Comparison of ENCODE assay signal across 11 cellular contexts in genomic region chr1:27627051-27627450, GRCh38.
"Had no signal": no experiment of that assay in that cellular context is flagged by ENCODE, and none has a peak within 500 bp of the region (broad histone marks: within the 10 kb centered on the region; RNA-seq: fewer than 3 reads in every experiment).

No MANE protein-coding gene starts in this region.

- H3K27ac Mint-ChIP-seq: activated naive CD4-positive, alpha-beta T cell treated with anti-CD3 and anti-CD28 coated beads, Interleukin-2, amount 10 ng/mL, durations not matched to agents 7 days and 5 days; activated T-helper 17 cell treated with anti-CD3 and anti-CD28 coated beads, Interleukin-2, amount 50 U/mL, for 72 hours; T-helper 1 cell treated with Interleukin-12 subunit alpha and Interleukin-12 subunit beta and Interleukin-4 antibody, amounts not matched to agents 30 μg/mL and 1 μg/mL, for 36 hours had no signal

- H3K36me3 Mint-ChIP-seq: activated naive CD4-positive, alpha-beta T cell treated with anti-CD3 and anti-CD28 coated beads, Interleukin-2, amount 10 ng/mL, durations not matched to agents 7 days and 5 days had no signal

- H3K9me3 Mint-ChIP-seq: activated B cell treated with CpG ODN at 0.5 μM for 24 hours; activated naive CD4-positive, alpha-beta T cell treated with anti-CD3 and anti-CD28 coated beads, Interleukin-2, amount 10 ng/mL, durations not matched to agents 7 days and 5 days; activated T-helper 17 cell treated with anti-CD3 and anti-CD28 coated beads, Interleukin-2, amount 50 U/mL, for 72 hours; T-helper 1 cell treated with Interleukin-12 subunit alpha and Interleukin-12 subunit beta and Interleukin-4 antibody, amounts not matched to agents 30 μg/mL and 1 μg/mL, for 36 hours had no signal

- H3K27me3 Mint-ChIP-seq: activated B cell treated with CpG ODN at 0.5 μM for 24 hours; activated T-helper 17 cell treated with anti-CD3 and anti-CD28 coated beads, Interleukin-2, amount 50 U/mL, for 72 hours had no signal

- DNase-seq: activated B cell treated with CpG ODN at 0.5 μM for 24 hours; activated CD4-positive, alpha-beta T cell treated with anti-CD3 and anti-CD28 coated beads, Interleukin-2, amount 50 U/mL, for 1 hour; activated naive CD4-positive, alpha-beta T cell treated with anti-CD3 and anti-CD28 coated beads, Interleukin-2, amount 10 ng/mL, durations not matched to agents 7 days and 5 days; activated T-cell treated with anti-CD3 and anti-CD28 coated beads for 4 hours; amygdala; foreskin melanocyte; SK-N-SH; stimulated activated CD4-positive, alpha-beta T cell treated with anti-CD3 and anti-CD28 coated beads, Interleukin-4, amount 100 ng/mL, for 4 hours had no signal

- ATAC-seq: activated T-helper 17 cell treated with anti-CD3 and anti-CD28 coated beads, Interleukin-2, amount 50 U/mL, for 72 hours had no signal

- H3K4me3 Mint-ChIP-seq: activated B cell treated with CpG ODN at 0.5 μM for 24 hours; activated naive CD4-positive, alpha-beta T cell treated with anti-CD3 and anti-CD28 coated beads, Interleukin-2, amount 10 ng/mL, durations not matched to agents 7 days and 5 days; activated T-helper 17 cell treated with anti-CD3 and anti-CD28 coated beads, Interleukin-2, amount 50 U/mL, for 72 hours; T-helper 1 cell treated with Interleukin-12 subunit alpha and Interleukin-12 subunit beta and Interleukin-4 antibody, amounts not matched to agents 30 μg/mL and 1 μg/mL, for 36 hours had no signal

- H3K4me3 ChIP-seq: tibial nerve had no signal

- H3K27me3 ChIP-seq: tibial nerve had no signal
